ENCODE assay signal across 2 cellular contexts in the genomic region with DNA sequence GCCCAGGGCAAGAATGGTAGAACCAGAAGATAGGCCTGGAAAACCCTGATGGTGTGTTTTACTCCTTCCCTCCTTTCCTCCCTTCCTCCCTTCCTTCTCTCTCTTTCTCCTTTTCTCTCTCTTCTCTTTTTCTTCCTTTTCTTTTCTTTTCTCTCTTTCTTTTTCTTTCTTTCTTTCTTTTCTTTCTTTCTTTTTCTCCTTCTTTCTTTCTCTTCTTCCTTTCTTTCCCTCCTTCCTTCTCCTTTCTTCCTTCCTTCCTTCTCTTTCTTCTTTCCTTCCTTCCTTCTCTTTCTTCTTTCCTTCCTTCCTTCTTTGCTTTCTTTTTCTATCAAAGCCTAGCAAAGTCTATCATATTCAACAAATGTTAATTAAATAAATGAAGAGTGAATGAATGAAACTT.
TF ChIP-seq lines count a peak whose summit lies in the region.

No MANE protein-coding gene starts in this region.

TF ChIP-seq in HEK293, 187 proteins besides CTCF, POLR2A, EP300 and RAD21:
- TF ChIP-seq ZNF366 (tag by site-specific recombination; conservative IDR thresholded peaks at IDR 0.05) (peak; percentile 98), ZNF223 (tag by site-specific recombination; IDR thresholded peaks at IDR 0.05) (no peak)

TF ChIP-seq in K562, 482 proteins besides CTCF, POLR2A, EP300 and RAD21:
- TF ChIP-seq, protein P1, sequence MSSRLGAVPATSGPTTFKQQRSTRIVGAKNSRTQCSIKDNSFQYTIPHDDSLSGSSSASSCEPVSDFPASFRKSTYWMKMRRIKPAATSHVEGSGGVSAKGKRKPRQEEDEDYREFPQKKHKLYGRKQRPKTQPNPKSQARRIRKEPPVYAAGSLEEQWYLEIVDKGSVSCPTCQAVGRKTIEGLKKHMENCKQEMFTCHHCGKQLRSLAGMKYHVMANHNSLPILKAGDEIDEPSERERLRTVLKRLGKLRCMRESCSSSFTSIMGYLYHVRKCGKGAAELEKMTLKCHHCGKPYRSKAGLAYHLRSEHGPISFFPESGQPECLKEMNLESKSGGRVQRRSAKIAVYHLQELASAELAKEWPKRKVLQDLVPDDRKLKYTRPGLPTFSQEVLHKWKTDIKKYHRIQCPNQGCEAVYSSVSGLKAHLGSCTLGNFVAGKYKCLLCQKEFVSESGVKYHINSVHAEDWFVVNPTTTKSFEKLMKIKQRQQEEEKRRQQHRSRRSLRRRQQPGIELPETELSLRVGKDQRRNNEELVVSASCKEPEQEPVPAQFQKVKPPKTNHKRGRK (tag; IDR thresholded peaks at IDR 0.05) = peak; percentile 95
- 0 out of 2 replicates have a peak, but pooled peaks have one; percentile 12 for TF ChIP-seq ARID1B (IDR thresholded peaks at IDR 0.05)
- TF ChIP-seq, protein P2, sequence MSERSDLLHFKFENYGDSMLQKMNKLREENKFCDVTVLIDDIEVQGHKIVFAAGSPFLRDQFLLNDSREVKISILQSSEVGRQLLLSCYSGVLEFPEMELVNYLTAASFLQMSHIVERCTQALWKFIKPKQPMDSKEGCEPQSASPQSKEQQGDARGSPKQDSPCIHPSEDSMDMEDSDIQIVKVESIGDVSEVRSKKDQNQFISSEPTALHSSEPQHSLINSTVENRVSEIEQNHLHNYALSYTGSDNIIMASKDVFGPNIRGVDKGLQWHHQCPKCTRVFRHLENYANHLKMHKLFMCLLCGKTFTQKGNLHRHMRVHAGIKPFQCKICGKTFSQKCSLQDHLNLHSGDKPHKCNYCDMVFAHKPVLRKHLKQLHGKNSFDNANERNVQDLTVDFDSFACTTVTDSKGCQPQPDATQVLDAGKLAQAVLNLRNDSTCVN (CRISPR knock-in tag; IDR thresholded peaks at IDR 0.05) = 0 out of 2 replicates have a peak, but pooled peaks have one; percentile 53
- TF ChIP-seq, protein P3, sequence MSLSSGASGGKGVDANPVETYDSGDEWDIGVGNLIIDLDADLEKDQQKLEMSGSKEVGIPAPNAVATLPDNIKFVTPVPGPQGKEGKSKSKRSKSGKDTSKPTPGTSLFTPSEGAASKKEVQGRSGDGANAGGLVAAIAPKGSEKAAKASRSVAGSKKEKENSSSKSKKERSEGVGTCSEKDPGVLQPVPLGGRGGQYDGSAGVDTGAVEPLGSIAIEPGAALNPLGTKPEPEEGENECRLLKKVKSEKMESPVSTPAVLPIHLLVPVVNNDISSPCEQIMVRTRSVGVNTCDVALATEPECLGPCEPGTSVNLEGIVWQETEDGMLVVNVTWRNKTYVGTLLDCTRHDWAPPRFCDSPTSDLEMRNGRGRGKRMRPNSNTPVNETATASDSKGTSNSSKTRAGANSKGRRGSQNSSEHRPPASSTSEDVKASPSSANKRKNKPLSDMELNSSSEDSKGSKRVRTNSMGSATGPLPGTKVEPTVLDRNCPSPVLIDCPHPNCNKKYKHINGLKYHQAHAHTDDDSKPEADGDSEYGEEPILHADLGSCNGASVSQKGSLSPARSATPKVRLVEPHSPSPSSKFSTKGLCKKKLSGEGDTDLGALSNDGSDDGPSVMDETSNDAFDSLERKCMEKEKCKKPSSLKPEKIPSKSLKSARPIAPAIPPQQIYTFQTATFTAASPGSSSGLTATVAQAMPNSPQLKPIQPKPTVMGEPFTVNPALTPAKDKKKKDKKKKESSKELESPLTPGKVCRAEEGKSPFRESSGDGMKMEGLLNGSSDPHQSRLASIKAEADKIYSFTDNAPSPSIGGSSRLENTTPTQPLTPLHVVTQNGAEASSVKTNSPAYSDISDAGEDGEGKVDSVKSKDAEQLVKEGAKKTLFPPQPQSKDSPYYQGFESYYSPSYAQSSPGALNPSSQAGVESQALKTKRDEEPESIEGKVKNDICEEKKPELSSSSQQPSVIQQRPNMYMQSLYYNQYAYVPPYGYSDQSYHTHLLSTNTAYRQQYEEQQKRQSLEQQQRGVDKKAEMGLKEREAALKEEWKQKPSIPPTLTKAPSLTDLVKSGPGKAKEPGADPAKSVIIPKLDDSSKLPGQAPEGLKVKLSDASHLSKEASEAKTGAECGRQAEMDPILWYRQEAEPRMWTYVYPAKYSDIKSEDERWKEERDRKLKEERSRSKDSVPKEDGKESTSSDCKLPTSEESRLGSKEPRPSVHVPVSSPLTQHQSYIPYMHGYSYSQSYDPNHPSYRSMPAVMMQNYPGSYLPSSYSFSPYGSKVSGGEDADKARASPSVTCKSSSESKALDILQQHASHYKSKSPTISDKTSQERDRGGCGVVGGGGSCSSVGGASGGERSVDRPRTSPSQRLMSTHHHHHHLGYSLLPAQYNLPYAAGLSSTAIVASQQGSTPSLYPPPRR (CRISPR knock-in tag; IDR thresholded peaks at IDR 0.05; ENCODE audit: borderline replicate concordance) = no peak
- TF ChIP-seq, protein P4, sequence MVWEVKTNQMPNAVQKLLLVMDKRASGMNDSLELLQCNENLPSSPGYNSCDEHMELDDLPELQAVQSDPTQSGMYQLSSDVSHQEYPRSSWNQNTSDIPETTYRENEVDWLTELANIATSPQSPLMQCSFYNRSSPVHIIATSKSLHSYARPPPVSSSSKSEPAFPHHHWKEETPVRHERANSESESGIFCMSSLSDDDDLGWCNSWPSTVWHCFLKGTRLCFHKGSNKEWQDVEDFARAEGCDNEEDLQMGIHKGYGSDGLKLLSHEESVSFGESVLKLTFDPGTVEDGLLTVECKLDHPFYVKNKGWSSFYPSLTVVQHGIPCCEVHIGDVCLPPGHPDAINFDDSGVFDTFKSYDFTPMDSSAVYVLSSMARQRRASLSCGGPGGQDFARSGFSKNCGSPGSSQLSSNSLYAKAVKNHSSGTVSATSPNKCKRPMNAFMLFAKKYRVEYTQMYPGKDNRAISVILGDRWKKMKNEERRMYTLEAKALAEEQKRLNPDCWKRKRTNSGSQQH (CRISPR knock-in tag; IDR thresholded peaks at IDR 0.05) = peak; percentile 52; the same call in 1 of the 2 replicates
